In genomic region chr17:72516772-72517399, GRCh38 we compare ENCODE assay signal across 1 cellular context.
A peak's percentile ranks its signal among the peaks of the same experiment; 100 is the strongest.
TF ChIP-seq lines count a peak whose summit lies in the region.

No MANE protein-coding gene starts in this region.

TF ChIP-seq in GM12878, 131 proteins besides CTCF, POLR2A, EP300 and RAD21 (continued from another document):
- peak; percentile 76 for TF ChIP-seq SKIL (IDR thresholded peaks at IDR 0.05; ENCODE audit: low read depth, poor library complexity, severe bottlenecking)
- TF ChIP-seq ZNF274 (IDR thresholded peaks at IDR 0.05; ENCODE audit: insufficient read depth, insufficient read length) = no peak
- TF ChIP-seq FOXK2 (IDR thresholded peaks at IDR 0.05) = no peak
- TF ChIP-seq GATAD2B (conservative IDR thresholded peaks at IDR 0.05; ENCODE audit: low read depth) = peak; percentile 78
- peak; percentile 87 to 92 for TF ChIP-seq IKZF2 (IDR thresholded peaks at IDR 0.05)
- TF ChIP-seq PAX8 (IDR thresholded peaks at IDR 0.05) = no peak
- TF ChIP-seq MLLT1 (IDR thresholded peaks at IDR 0.05) = peak; percentile 60; the same call in 1 of the 2 replicates
- no peak for TF ChIP-seq PML (IDR thresholded peaks at IDR 0.05; ENCODE audit: low read length)
- no peak for TF ChIP-seq ZNF384 (IDR thresholded peaks at IDR 0.05; ENCODE audit: borderline replicate concordance, low read depth, low read length)
- TF ChIP-seq SMC3 (IDR thresholded peaks at IDR 0.05; ENCODE audit: borderline replicate concordance, low read length) = no peak
- no peak for TF ChIP-seq BMI1 (IDR thresholded peaks at IDR 0.05; ENCODE audit: borderline replicate concordance)
- no peak for TF ChIP-seq NKRF (conservative IDR thresholded peaks at IDR 0.05)
- TF ChIP-seq NR2F1 (conservative IDR thresholded peaks at IDR 0.05) = peak; percentile 48
- TF ChIP-seq NR2C1 (IDR thresholded peaks at IDR 0.05) = no peak
- no peak for TF ChIP-seq SP1 (IDR thresholded peaks at IDR 0.05; ENCODE audit: low read depth, low read length)
- TF ChIP-seq TCF12 (IDR thresholded peaks at IDR 0.05; ENCODE audit: low read depth, low read length) = no peak
- peak; percentile 74 for TF ChIP-seq ATF7 (IDR thresholded peaks at IDR 0.05; ENCODE audit: low read depth)
- TF ChIP-seq STAT3 (IDR thresholded peaks at IDR 0.05; ENCODE audit: low read depth, low read length) = no peak
- TF ChIP-seq BCL11A (IDR thresholded peaks at IDR 0.05; ENCODE audit: low read depth, low read length) = no peak
- peak; percentile 76 for TF ChIP-seq RELA (IDR thresholded peaks at IDR 0.05; ENCODE audit: borderline replicate concordance, partially characterized antibody)
- TF ChIP-seq YBX1 (IDR thresholded peaks at IDR 0.05) = no peak
- TF ChIP-seq RCOR1 (conservative IDR thresholded peaks at IDR 0.05; ENCODE audit: low read depth, low read length) = no peak
- TF ChIP-seq IKZF1 (conservative IDR thresholded peaks at IDR 0.05) = peak; percentile 89
- no peak for TF ChIP-seq SREBF2 (IDR thresholded peaks at IDR 0.05; ENCODE audit: low read length)
- no peak for TF ChIP-seq TCF3 (IDR thresholded peaks at IDR 0.05; ENCODE audit: borderline replicate concordance, insufficient read depth, low read depth, low read length)
- no peak; the same call in 1 of the 2 replicates for TF ChIP-seq MXI1 (IDR thresholded peaks at IDR 0.05; ENCODE audit: low read depth, low read length)
- peak; percentile 88 for TF ChIP-seq MEF2B (IDR thresholded peaks at IDR 0.05; ENCODE audit: partially characterized antibody, poor library complexity, severe bottlenecking)
- no peak for TF ChIP-seq BRCA1 (IDR thresholded peaks at IDR 0.05; ENCODE audit: low read depth, low read length)
- no peak for TF ChIP-seq MYC (IDR thresholded peaks at IDR 0.05; ENCODE audit: insufficient read depth, insufficient read length, insufficient replicate concordance, low read length, severe bottlenecking)
- TF ChIP-seq ZNF687 (IDR thresholded peaks at IDR 0.05) = peak; percentile 93
- TF ChIP-seq NR2C2 (IDR thresholded peaks at IDR 0.05; ENCODE audit: borderline replicate concordance, control insufficient read depth, insufficient read length, low read depth) = no peak
- TF ChIP-seq KDM1A (IDR thresholded peaks at IDR 0.05; ENCODE audit: borderline replicate concordance) = no peak
- peak; percentile 17; the same call in 1 of the 2 replicates for TF ChIP-seq RUNX3 (IDR thresholded peaks at IDR 0.05; ENCODE audit: low read length)
- TF ChIP-seq TAF1 (IDR thresholded peaks at IDR 0.05; ENCODE audit: borderline replicate concordance, low read depth, low read length) = no peak
- TF ChIP-seq MYB (IDR thresholded peaks at IDR 0.05; ENCODE audit: borderline replicate concordance, low read depth, low read length) = peak; percentile 45; the same call in 1 of the 2 replicates
- TF ChIP-seq BCL3 (IDR thresholded peaks at IDR 0.05; ENCODE audit: borderline replicate concordance, insufficient read depth, low read depth, low read length, poor library complexity, severe bottlenecking) = no peak
- no peak for TF ChIP-seq RFX5 (IDR thresholded peaks at IDR 0.05; ENCODE audit: low read depth, low read length)
- TF ChIP-seq SRF (IDR thresholded peaks at IDR 0.05; ENCODE audit: low read depth in 2 of 2, low read length in 2 of 2) = no peak
- TF ChIP-seq RBBP5 (conservative IDR thresholded peaks at IDR 0.05) = no peak
- TF ChIP-seq USF1 (IDR thresholded peaks at IDR 0.05; ENCODE audit: borderline replicate concordance, extremely low read length, insufficient read depth, low read depth, low read length) = peak; percentile 38
- TF ChIP-seq CHD1 (IDR thresholded peaks at IDR 0.05; ENCODE audit: low read depth, low read length) = no peak
- no peak for TF ChIP-seq YY1 (IDR thresholded peaks at IDR 0.05; ENCODE audit: low read depth, low read length)
- no peak for TF ChIP-seq ZBTB4 (CRISPR knock-in tag; IDR thresholded peaks at IDR 0.05)
- no peak for TF ChIP-seq KLF5 (IDR thresholded peaks at IDR 0.05; ENCODE audit: partially characterized antibody)
- TF ChIP-seq NBN (IDR thresholded peaks at IDR 0.05) = no peak
- TF ChIP-seq ZBTB40 (IDR thresholded peaks at IDR 0.05; ENCODE audit: borderline replicate concordance) = no peak
